In genomic region chr2:207133493-207133861, GRCh38 we compare ENCODE assay signal across 11 cellular contexts. TPM values are rescaled to one million over a fixed set of nuclear protein-coding genes. Genes with fewer than 3 reads are reported as not detected.
DNase-seq lines count a peak whose midpoint lies in the region; ATAC-seq and TF ChIP-seq lines count a peak whose summit lies in the region.
"Had no signal": no experiment of that assay in that cellular context is flagged by ENCODE, and none has a peak within 500 bp of the region (broad histone marks: within the 10 kb centered on the region; RNA-seq: fewer than 3 reads in every experiment).

No MANE protein-coding gene starts in this region.

- H3K4me1 ChIP-seq in breast epithelium (peaks cover 0 to 5% of the 10 kb centered on the region in 2 donors), mucosa of rectum (ENCODE audit: control insufficient read depth in 2 of 2, insufficient read depth in 2 of 2, low read length in 2 of 2) (peaks cover 3 to 4% of the 10 kb centered on the region in 2 donors), uterus (peaks cover 20 to 28% of the 10 kb centered on the region in 2 donors)

- H3K27me3 ChIP-seq in breast epithelium: no peaks in the 10 kb centered on the region
- H3K27me3 ChIP-seq in mucosa of rectum (ENCODE audit: control insufficient read depth in 2 of 2, insufficient read depth in 2 of 2, low read length in 2 of 2): no peaks in the 10 kb centered on the region
- H3K27me3 ChIP-seq in uterus: no peaks in the 10 kb centered on the region

- POLR2A ChIA-PET in activated CD8-positive, alpha-beta T cell treated with anti-CD3 and anti-CD28 coated beads, Interleukin-2, amount 10 ng/mL, durations not matched to agents 7 days and 5 days (lab: Charles Lee): interaction anchor here (1.2 kb wide), 1 partner anchor 11 kb away, joined by 3 read pairs; no protein-coding TSS in a partner anchor
- POLR2A ChIA-PET in activated CD8-positive, alpha-beta T cell treated with anti-CD3 and anti-CD28 coated beads for 36 hours (lab: Charles Lee): interaction anchor here (1.4 to 1.9 kb wide), 2 partner anchors 10 to 15 kb away, joined by 3 to 7 read pairs; no protein-coding TSS in a partner anchor

- no peak for TF ChIP-seq CTCF in activated CD8-positive, alpha-beta T cell treated with anti-CD3 and anti-CD28 coated beads for 36 hours (IDR thresholded peaks at IDR 0.05)
- TF ChIP-seq CTCF in breast epithelium (IDR thresholded peaks at IDR 0.05): no peak
- no peak for TF ChIP-seq CTCF in uterus (IDR thresholded peaks at IDR 0.05)

- intact Hi-C loops in activated CD8-positive, alpha-beta T cell treated with anti-CD3 and anti-CD28 coated beads for 36 hours (cut with micrococcal nuclease): no loop called here
- intact Hi-C loops in breast epithelium (cut with DNase I; ENCODE audit: low total_unique reads) (no loop called here), uterus (cut with DNase I; ENCODE audit: low total_unique reads) (no loop called here)

- no peaks in the 10 kb centered on the region for H3K27me3 Mint-ChIP-seq in activated CD8-positive, alpha-beta T cell treated with anti-CD3 and anti-CD28 coated beads, Interleukin-2, amount 10 ng/mL, durations not matched to agents 7 days and 5 days (ENCODE audit: low read depth)
- H3K27me3 Mint-ChIP-seq in activated CD8-positive, alpha-beta T cell treated with anti-CD3 and anti-CD28 coated beads for 36 hours: no peaks in the 10 kb centered on the region
- H3K27me3 Mint-ChIP-seq: activated B cell treated with CpG ODN at 0.5 μM for 24 hours had no signal

- H3K36me3 ChIP-seq in breast epithelium (no peaks in the 10 kb centered on the region), mucosa of rectum (ENCODE audit: control insufficient read depth in 2 of 2, insufficient read depth in 2 of 2, low read length in 2 of 2) (no peaks in the 10 kb centered on the region), uterus (no peaks in the 10 kb centered on the region)

- no peak overlapping the region for H3K27ac Mint-ChIP-seq in activated CD8-positive, alpha-beta T cell treated with anti-CD3 and anti-CD28 coated beads, Interleukin-2, amount 10 ng/mL, durations not matched to agents 7 days and 5 days
- no peak overlapping the region for H3K27ac Mint-ChIP-seq in activated CD8-positive, alpha-beta T cell treated with anti-CD3 and anti-CD28 coated beads for 36 hours
- H3K27ac Mint-ChIP-seq: activated B cell treated with CpG ODN at 0.5 μM for 24 hours had no signal

- no peak for ATAC-seq in activated CD8-positive, alpha-beta T cell treated with anti-CD3 and anti-CD28 coated beads, Interleukin-2, amount 10 ng/mL, durations not matched to agents 7 days and 5 days
- ATAC-seq in activated CD8-positive, alpha-beta T cell treated with anti-CD3 and anti-CD28 coated beads for 36 hours: no peak
- ATAC-seq: HepG2 had no signal

- H3K9me3 ChIP-seq in breast epithelium (no peaks in the 10 kb centered on the region), mucosa of rectum (ENCODE audit: control insufficient read depth in 2 of 2, low read length in 2 of 2) (no peaks in the 10 kb centered on the region), uterus (no peaks in the 10 kb centered on the region)

- H3K4me3 ChIP-seq in breast epithelium: no peak overlapping the region
- H3K4me3 ChIP-seq in mucosa of rectum (ENCODE audit: low read length in 2 of 2): no peak overlapping the region
- no peak overlapping the region for H3K4me3 ChIP-seq in uterus

- peaks cover 35% of the 10 kb centered on the region for H3K4me1 Mint-ChIP-seq in activated CD8-positive, alpha-beta T cell treated with anti-CD3 and anti-CD28 coated beads, Interleukin-2, amount 10 ng/mL, durations not matched to agents 7 days and 5 days (ENCODE audit: low read depth)
- H3K4me1 Mint-ChIP-seq in activated CD8-positive, alpha-beta T cell treated with anti-CD3 and anti-CD28 coated beads for 36 hours (ENCODE audit: low read depth): peaks cover 72% of the 10 kb centered on the region

- no peak overlapping the region for H3K4me3 Mint-ChIP-seq in activated CD8-positive, alpha-beta T cell treated with anti-CD3 and anti-CD28 coated beads, Interleukin-2, amount 10 ng/mL, durations not matched to agents 7 days and 5 days
- H3K4me3 Mint-ChIP-seq in activated CD8-positive, alpha-beta T cell treated with anti-CD3 and anti-CD28 coated beads for 36 hours: no peak overlapping the region
- H3K4me3 Mint-ChIP-seq: activated B cell treated with CpG ODN at 0.5 μM for 24 hours had no signal

- H3K27ac ChIP-seq in breast epithelium: peak overlapping the region; percentile 12 to 66
- H3K27ac ChIP-seq in mucosa of rectum (ENCODE audit: low read depth in 2 of 2, low read length in 2 of 2): peak overlapping the region; percentile 18 to 55
- H3K27ac ChIP-seq in uterus: peak overlapping the region; percentile 82 to 100

- CTCF ChIA-PET in activated CD8-positive, alpha-beta T cell treated with anti-CD3 and anti-CD28 coated beads, Interleukin-2, amount 10 ng/mL, durations not matched to agents 7 days and 5 days (lab: Charles Lee): interaction anchor here (1.1 to 1.2 kb wide), 2 partner anchors 9 to 10 kb away, joined by 4 read pairs; no protein-coding TSS in a partner anchor
- CTCF ChIA-PET in activated CD8-positive, alpha-beta T cell treated with anti-CD3 and anti-CD28 coated beads for 36 hours (lab: Charles Lee): interaction anchor here (1.1 to 2.4 kb wide), 3 partner anchors 9 to 334 kb away, joined by 3 to 13 read pairs (median 3); no protein-coding TSS in a partner anchor

- no peak for TF ChIP-seq POLR2A in breast epithelium (IDR thresholded peaks at IDR 0.05)
- TF ChIP-seq POLR2A in uterus (IDR thresholded peaks at IDR 0.05): no peak

- peak; percentile 2 for DNase-seq in activated CD8-positive, alpha-beta T cell treated with anti-CD3 and anti-CD28 coated beads, Interleukin-2, amount 10 ng/mL, durations not matched to agents 7 days and 5 days
- no peak for DNase-seq in activated CD8-positive, alpha-beta T cell treated with anti-CD3 and anti-CD28 coated beads for 36 hours
- no peak for DNase-seq in breast epithelium (ENCODE audit: low spot score in 2 of 2)
- peak in 1 of 2 donors; percentile 66 for DNase-seq in uterus
- no peak for DNase-seq in CD1c-positive myeloid dendritic cell (ENCODE audit: extremely low spot score)
- DNase-seq in activated effector memory CD4-positive, alpha-beta T cell treated with anti-CD3 and anti-CD28 coated beads, Interleukin-2, amount 50 U/mL, for 16 hours: no peak
- DNase-seq in NCI-H526 treated with DMSO at 0.1 percent for 48 hours (lab: John Stamatoyannopoulos, UW): no peak
- DNase-seq: activated B cell treated with CpG ODN at 0.5 μM for 24 hours; effector memory CD4-positive, alpha-beta T cell had no signal

- H3K9ac ChIP-seq in mucosa of rectum (ENCODE audit: low read depth in 1 of 2, low read length in 2 of 2): no peak overlapping the region

- no peaks in the 10 kb centered on the region for H3K9me3 Mint-ChIP-seq in activated CD8-positive, alpha-beta T cell treated with anti-CD3 and anti-CD28 coated beads, Interleukin-2, amount 10 ng/mL, durations not matched to agents 7 days and 5 days (ENCODE audit: insufficient read depth)
- H3K9me3 Mint-ChIP-seq in activated CD8-positive, alpha-beta T cell treated with anti-CD3 and anti-CD28 coated beads for 36 hours: peaks cover 2% of the 10 kb centered on the region

- peaks cover 29% of the 10 kb centered on the region for H3K36me3 Mint-ChIP-seq in activated CD8-positive, alpha-beta T cell treated with anti-CD3 and anti-CD28 coated beads, Interleukin-2, amount 10 ng/mL, durations not matched to agents 7 days and 5 days (ENCODE audit: low read depth)
- H3K36me3 Mint-ChIP-seq in activated CD8-positive, alpha-beta T cell treated with anti-CD3 and anti-CD28 coated beads for 36 hours (ENCODE audit: low read depth): peaks cover 15% of the 10 kb centered on the region

RNA-seq across cellular contexts. Expression of gene KLF7, which starts 32.3 kb away (rescaled TPM):
- 10 to 100 TPM; 16.5 to 19.2 TPM for total RNA-seq in activated CD8-positive, alpha-beta T cell treated with anti-CD3 and anti-CD28 coated beads, Interleukin-2, amount 10 ng/mL, durations not matched to agents 7 days and 5 days
- 10 to 100 TPM in 1 of 2 experiments, 1 to 10 TPM in 1; 9.8 to 10.0 TPM for total RNA-seq in activated CD8-positive, alpha-beta T cell treated with anti-CD3 and anti-CD28 coated beads for 36 hours
- 10 to 100 TPM; 21.0 to 40.7 (median 37.3) TPM for total RNA-seq in breast epithelium
- 10 to 100 TPM; 20.9 to 96.0 (median 39.4) TPM for total RNA-seq in uterus

Comparison
In these comparisons a context has a peak if more than half of its experiments do, and no peak if none do; other contexts are left out.
1. H3K27ac ChIP-seq: peak in every context shown above with its lines; median percentile 91 in uterus; 39 in breast epithelium; 36 in mucosa of rectum.